ENCODE assay signal across 1 cellular context in the genomic region with DNA sequence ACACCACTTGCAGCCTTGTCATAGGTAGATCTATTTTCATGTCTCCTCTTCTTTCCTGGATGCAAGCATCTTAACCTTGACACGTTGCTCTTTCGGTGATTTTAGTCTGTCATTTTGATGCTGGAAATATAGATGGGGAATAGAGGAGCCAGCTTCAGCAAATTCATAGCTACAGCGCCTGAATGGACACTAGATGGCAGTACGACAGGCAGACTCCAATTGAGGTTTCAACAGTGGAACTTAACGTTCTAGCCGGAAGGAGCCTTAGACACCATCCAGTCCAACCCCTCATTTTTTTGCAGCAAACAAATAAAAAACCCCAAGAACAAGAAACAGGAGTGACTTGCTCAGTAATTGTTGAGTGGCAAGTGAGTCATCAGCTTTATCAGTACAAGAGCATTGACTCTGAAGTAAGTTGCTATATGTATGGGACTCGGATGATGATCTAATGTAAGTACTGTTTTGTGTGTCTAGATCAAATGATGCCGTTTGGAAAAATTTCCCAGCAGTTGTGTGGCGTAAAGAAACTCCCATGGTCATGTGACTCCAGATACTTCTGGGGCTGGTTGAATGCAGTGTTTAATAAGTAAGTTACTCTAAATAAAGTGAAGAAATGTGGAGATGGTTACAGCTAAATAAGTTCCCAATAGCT.
TF ChIP-seq lines count a peak whose summit lies in the region.

No MANE protein-coding gene starts in this region.

TF ChIP-seq in HEK293, 187 proteins besides CTCF, POLR2A, EP300 and RAD21 (continued from another document and continues in another):
- TF ChIP-seq, protein P1, sequence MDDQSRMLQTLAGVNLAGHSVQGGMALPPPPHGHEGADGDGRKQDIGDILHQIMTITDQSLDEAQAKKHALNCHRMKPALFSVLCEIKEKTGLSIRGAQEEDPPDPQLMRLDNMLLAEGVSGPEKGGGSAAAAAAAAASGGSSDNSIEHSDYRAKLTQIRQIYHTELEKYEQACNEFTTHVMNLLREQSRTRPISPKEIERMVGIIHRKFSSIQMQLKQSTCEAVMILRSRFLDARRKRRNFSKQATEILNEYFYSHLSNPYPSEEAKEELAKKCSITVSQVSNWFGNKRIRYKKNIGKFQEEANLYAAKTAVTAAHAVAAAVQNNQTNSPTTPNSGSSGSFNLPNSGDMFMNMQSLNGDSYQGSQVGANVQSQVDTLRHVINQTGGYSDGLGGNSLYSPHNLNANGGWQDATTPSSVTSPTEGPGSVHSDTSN (CRISPR knock-in tag; IDR thresholded peaks at IDR 0.05), result no peak
- TF ChIP-seq ZNF777 (tag by site-specific recombination; IDR thresholded peaks at IDR 0.05; ENCODE audit: borderline replicate concordance) (no peak), ZSCAN30 (tag by site-specific recombination; IDR thresholded peaks at IDR 0.05) (no peak), SP2 (tag by site-specific recombination; IDR thresholded peaks at IDR 0.05) (peak; percentile 70), ZNF473 (tag by site-specific recombination; IDR thresholded peaks at IDR 0.05) (no peak), ZNF114 (tag by site-specific recombination; IDR thresholded peaks at IDR 0.05) (no peak), REST (tag by site-specific recombination; IDR thresholded peaks at IDR 0.05) (no peak), ZBTB10 (tag by site-specific recombination; IDR thresholded peaks at IDR 0.05) (no peak), ZNF202 (tag by site-specific recombination; IDR thresholded peaks at IDR 0.05; ENCODE audit: borderline replicate concordance) (no peak), ZFHX2 (tag by site-specific recombination; conservative IDR thresholded peaks at IDR 0.05) (no peak), ZNF692 (tag by site-specific recombination; IDR thresholded peaks at IDR 0.05) (0 out of 2 replicates have a peak, but pooled peaks have one; percentile 38), ZNF561 (tag by site-specific recombination; IDR thresholded peaks at IDR 0.05; ENCODE audit: borderline replicate concordance) (no peak), ZBTB17 (tag by site-specific recombination; IDR thresholded peaks at IDR 0.05) (peak; percentile 84), BCL11A (tag by site-specific recombination; IDR thresholded peaks at IDR 0.05; ENCODE audit: low read depth) (no peak), ZBTB11 (tag by site-specific recombination; conservative IDR thresholded peaks at IDR 0.05; ENCODE audit: low read depth) (peak; percentile 47; the same call in 1 of the 2 replicates), ZNF645 (tag by site-specific recombination; IDR thresholded peaks at IDR 0.05) (no peak), ZNF837 (tag by site-specific recombination; IDR thresholded peaks at IDR 0.05) (no peak), ZNF362 (tag by site-specific recombination; IDR thresholded peaks at IDR 0.05) (peak; percentile 99)
- TF ChIP-seq, protein P2, sequence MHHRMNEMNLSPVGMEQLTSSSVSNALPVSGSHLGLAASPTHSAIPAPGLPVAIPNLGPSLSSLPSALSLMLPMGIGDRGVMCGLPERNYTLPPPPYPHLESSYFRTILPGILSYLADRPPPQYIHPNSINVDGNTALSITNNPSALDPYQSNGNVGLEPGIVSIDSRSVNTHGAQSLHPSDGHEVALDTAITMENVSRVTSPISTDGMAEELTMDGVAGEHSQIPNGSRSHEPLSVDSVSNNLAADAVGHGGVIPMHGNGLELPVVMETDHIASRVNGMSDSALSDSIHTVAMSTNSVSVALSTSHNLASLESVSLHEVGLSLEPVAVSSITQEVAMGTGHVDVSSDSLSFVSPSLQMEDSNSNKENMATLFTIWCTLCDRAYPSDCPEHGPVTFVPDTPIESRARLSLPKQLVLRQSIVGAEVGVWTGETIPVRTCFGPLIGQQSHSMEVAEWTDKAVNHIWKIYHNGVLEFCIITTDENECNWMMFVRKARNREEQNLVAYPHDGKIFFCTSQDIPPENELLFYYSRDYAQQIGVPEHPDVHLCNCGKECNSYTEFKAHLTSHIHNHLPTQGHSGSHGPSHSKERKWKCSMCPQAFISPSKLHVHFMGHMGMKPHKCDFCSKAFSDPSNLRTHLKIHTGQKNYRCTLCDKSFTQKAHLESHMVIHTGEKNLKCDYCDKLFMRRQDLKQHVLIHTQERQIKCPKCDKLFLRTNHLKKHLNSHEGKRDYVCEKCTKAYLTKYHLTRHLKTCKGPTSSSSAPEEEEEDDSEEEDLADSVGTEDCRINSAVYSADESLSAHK (tag by site-specific recombination; IDR thresholded peaks at IDR 0.05), result peak; percentile 51
- TF ChIP-seq, protein P3, sequence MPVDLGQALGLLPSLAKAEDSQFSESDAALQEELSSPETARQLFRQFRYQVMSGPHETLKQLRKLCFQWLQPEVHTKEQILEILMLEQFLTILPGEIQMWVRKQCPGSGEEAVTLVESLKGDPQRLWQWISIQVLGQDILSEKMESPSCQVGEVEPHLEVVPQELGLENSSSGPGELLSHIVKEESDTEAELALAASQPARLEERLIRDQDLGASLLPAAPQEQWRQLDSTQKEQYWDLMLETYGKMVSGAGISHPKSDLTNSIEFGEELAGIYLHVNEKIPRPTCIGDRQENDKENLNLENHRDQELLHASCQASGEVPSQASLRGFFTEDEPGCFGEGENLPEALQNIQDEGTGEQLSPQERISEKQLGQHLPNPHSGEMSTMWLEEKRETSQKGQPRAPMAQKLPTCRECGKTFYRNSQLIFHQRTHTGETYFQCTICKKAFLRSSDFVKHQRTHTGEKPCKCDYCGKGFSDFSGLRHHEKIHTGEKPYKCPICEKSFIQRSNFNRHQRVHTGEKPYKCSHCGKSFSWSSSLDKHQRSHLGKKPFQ (tag by site-specific recombination; IDR thresholded peaks at IDR 0.05), result no peak
- TF ChIP-seq, protein P4, sequence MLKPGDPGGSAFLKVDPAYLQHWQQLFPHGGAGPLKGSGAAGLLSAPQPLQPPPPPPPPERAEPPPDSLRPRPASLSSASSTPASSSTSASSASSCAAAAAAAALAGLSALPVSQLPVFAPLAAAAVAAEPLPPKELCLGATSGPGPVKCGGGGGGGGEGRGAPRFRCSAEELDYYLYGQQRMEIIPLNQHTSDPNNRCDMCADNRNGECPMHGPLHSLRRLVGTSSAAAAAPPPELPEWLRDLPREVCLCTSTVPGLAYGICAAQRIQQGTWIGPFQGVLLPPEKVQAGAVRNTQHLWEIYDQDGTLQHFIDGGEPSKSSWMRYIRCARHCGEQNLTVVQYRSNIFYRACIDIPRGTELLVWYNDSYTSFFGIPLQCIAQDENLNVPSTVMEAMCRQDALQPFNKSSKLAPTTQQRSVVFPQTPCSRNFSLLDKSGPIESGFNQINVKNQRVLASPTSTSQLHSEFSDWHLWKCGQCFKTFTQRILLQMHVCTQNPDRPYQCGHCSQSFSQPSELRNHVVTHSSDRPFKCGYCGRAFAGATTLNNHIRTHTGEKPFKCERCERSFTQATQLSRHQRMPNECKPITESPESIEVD (tag by site-specific recombination; IDR thresholded peaks at IDR 0.05), result peak; percentile 74
